Comparison of ENCODE assay signal across 1 cellular context in the genomic region with DNA sequence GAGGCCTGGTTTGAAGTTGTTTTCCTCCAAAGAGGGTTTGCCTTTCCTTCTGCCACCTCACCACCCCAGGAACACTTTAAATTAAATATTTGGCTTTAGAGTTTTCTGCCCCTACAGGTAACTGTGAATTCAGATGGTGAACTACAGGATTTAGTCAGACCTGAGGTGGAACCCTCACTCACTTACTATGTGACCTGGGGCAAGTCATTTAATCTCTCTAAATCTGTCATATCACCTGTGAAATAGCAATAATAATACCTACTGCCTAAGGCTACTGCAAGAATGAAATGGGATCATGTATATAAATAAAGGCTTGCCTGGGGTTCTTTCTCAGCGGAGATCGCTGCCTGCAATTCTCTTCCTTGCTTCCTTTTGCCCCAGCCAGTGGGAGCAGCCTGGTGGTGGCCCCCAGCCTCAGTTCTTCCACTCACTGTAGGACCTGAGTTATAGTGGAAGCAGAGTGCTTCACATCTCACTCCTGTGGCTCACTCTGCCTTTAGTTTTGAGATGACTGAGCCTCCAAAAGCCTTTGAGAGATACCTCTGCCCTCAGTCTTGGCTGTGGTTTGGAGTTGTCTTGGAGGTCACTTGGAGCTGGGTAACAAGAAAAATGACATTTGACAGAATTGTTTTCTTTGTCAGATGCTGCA.
TF ChIP-seq lines count a peak whose summit lies in the region.

No MANE protein-coding gene starts in this region.

TF ChIP-seq in GM23338, 12 proteins besides CTCF, POLR2A, EP300 and RAD21 (continued from another document):
- TF ChIP-seq, protein P1, sequence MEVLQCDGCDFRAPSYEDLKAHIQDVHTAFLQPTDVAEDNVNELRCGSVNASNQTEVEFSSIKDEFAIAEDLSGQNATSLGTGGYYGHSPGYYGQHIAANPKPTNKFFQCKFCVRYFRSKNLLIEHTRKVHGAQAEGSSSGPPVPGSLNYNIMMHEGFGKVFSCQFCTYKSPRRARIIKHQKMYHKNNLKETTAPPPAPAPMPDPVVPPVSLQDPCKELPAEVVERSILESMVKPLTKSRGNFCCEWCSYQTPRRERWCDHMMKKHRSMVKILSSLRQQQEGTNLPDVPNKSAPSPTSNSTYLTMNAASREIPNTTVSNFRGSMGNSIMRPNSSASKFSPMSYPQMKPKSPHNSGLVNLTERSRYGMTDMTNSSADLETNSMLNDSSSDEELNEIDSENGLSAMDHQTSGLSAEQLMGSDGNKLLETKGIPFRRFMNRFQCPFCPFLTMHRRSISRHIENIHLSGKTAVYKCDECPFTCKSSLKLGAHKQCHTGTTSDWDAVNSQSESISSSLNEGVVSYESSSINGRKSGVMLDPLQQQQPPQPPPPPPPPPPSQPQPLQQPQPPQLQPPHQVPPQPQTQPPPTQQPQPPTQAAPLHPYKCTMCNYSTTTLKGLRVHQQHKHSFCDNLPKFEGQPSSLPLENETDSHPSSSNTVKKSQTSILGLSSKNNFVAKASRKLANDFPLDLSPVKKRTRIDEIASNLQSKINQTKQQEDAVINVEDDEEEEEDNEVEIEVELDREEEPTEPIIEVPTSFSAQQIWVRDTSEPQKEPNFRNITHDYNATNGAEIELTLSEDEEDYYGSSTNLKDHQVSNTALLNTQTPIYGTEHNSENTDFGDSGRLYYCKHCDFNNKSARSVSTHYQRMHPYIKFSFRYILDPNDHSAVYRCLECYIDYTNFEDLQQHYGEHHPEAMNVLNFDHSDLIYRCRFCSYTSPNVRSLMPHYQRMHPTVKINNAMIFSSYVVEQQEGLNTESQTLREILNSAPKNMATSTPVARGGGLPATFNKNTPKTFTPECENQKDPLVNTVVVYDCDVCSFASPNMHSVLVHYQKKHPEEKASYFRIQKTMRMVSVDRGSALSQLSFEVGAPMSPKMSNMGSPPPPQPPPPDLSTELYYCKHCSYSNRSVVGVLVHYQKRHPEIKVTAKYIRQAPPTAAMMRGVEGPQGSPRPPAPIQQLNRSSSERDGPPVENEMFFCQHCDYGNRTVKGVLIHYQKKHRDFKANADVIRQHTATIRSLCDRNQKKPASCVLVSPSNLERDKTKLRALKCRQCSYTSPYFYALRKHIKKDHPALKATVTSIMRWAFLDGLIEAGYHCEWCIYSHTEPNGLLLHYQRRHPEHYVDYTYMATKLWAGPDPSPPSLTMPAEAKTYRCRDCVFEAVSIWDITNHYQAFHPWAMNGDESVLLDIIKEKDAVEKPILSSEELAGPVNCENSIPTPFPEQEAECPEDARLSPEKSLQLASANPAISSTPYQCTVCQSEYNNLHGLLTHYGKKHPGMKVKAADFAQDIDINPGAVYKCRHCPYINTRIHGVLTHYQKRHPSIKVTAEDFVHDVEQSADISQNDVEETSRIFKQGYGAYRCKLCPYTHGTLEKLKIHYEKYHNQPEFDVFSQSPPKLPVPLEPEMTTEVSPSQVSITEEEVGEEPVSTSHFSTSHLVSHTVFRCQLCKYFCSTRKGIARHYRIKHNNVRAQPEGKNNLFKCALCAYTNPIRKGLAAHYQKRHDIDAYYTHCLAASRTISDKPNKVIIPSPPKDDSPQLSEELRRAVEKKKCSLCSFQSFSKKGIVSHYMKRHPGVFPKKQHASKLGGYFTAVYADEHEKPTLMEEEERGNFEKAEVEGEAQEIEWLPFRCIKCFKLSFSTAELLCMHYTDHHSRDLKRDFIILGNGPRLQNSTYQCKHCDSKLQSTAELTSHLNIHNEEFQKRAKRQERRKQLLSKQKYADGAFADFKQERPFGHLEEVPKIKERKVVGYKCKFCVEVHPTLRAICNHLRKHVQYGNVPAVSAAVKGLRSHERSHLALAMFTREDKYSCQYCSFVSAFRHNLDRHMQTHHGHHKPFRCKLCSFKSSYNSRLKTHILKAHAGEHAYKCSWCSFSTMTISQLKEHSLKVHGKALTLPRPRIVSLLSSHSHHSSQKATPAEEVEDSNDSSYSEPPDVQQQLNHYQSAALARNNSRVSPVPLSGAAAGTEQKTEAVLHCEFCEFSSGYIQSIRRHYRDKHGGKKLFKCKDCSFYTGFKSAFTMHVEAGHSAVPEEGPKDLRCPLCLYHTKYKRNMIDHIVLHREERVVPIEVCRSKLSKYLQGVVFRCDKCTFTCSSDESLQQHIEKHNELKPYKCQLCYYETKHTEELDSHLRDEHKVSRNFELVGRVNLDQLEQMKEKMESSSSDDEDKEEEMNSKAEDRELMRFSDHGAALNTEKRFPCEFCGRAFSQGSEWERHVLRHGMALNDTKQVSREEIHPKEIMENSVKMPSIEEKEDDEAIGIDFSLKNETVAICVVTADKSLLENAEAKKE (CRISPR knock-in tag; IDR thresholded peaks at IDR 0.05) = no peak
- TF ChIP-seq EZH2 (IDR thresholded peaks at IDR 0.05; ENCODE audit: low read depth, unreplicated experiment) = no peak
- no peak for TF ChIP-seq ZNF114 (CRISPR knock-in tag; IDR thresholded peaks at IDR 0.05)
- TF ChIP-seq JUNB (IDR thresholded peaks at IDR 0.05; ENCODE audit: unreplicated experiment) = no peak
- TF ChIP-seq, protein P2, sequence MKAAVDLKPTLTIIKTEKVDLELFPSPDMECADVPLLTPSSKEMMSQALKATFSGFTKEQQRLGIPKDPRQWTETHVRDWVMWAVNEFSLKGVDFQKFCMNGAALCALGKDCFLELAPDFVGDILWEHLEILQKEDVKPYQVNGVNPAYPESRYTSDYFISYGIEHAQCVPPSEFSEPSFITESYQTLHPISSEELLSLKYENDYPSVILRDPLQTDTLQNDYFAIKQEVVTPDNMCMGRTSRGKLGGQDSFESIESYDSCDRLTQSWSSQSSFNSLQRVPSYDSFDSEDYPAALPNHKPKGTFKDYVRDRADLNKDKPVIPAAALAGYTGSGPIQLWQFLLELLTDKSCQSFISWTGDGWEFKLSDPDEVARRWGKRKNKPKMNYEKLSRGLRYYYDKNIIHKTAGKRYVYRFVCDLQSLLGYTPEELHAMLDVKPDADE (IDR thresholded peaks at IDR 0.05) = no peak
- no peak for TF ChIP-seq NANOG (IDR thresholded peaks at IDR 0.05; ENCODE audit: borderline replicate concordance)
- TF ChIP-seq ZNF331 (CRISPR knock-in tag; IDR thresholded peaks at IDR 0.05; ENCODE audit: low read depth) = no peak
- TF ChIP-seq CREB1 (CRISPR knock-in tag; IDR thresholded peaks at IDR 0.05; ENCODE audit: low read depth) = no peak
- no peak for TF ChIP-seq STAT1 (IDR thresholded peaks at IDR 0.05; ENCODE audit: unreplicated experiment)
- TF ChIP-seq, protein P3, sequence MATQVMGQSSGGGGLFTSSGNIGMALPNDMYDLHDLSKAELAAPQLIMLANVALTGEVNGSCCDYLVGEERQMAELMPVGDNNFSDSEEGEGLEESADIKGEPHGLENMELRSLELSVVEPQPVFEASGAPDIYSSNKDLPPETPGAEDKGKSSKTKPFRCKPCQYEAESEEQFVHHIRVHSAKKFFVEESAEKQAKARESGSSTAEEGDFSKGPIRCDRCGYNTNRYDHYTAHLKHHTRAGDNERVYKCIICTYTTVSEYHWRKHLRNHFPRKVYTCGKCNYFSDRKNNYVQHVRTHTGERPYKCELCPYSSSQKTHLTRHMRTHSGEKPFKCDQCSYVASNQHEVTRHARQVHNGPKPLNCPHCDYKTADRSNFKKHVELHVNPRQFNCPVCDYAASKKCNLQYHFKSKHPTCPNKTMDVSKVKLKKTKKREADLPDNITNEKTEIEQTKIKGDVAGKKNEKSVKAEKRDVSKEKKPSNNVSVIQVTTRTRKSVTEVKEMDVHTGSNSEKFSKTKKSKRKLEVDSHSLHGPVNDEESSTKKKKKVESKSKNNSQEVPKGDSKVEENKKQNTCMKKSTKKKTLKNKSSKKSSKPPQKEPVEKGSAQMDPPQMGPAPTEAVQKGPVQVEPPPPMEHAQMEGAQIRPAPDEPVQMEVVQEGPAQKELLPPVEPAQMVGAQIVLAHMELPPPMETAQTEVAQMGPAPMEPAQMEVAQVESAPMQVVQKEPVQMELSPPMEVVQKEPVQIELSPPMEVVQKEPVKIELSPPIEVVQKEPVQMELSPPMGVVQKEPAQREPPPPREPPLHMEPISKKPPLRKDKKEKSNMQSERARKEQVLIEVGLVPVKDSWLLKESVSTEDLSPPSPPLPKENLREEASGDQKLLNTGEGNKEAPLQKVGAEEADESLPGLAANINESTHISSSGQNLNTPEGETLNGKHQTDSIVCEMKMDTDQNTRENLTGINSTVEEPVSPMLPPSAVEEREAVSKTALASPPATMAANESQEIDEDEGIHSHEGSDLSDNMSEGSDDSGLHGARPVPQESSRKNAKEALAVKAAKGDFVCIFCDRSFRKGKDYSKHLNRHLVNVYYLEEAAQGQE (IDR thresholded peaks at IDR 0.05; ENCODE audit: unreplicated experiment) = no peak
- no peak for TF ChIP-seq POLR2AphosphoS5 (IDR thresholded peaks at IDR 0.05; ENCODE audit: low read depth)
